1 cellular context compared by ENCODE assay signal in genomic region chr2:96685592-96686459, GRCh38.
TF ChIP-seq lines count a peak whose summit lies in the region.

No MANE protein-coding gene starts in this region.

TF ChIP-seq in HepG2, 621 proteins besides CTCF, POLR2A, EP300 and RAD21 (continued from another document and continues in another):
- TF ChIP-seq ZBTB49 (CRISPR knock-in tag; IDR thresholded peaks at IDR 0.05; ENCODE audit: borderline replicate concordance) (peak; percentile 50; the same call in 1 of the 2 replicates), BCL6 (CRISPR knock-in tag; IDR thresholded peaks at IDR 0.05) (peak; percentile 36), ZNF816 (CRISPR knock-in tag; IDR thresholded peaks at IDR 0.05; ENCODE audit: borderline replicate concordance) (no peak), MIER3 (CRISPR knock-in tag; IDR thresholded peaks at IDR 0.05; ENCODE audit: borderline replicate concordance) (peak; percentile 54; the same call in 1 of the 2 replicates), CBX5 (CRISPR knock-in tag; IDR thresholded peaks at IDR 0.05; ENCODE audit: borderline replicate concordance) (peak; percentile 78), SMAD1 (CRISPR knock-in tag; IDR thresholded peaks at IDR 0.05; ENCODE audit: borderline replicate concordance, low read depth) (peak; percentile 79), ZNF546 (CRISPR knock-in tag; conservative IDR thresholded peaks at IDR 0.05) (peak; percentile 78; the same call in 1 of the 2 replicates), MLX (CRISPR knock-in tag; IDR thresholded peaks at IDR 0.05) (0 out of 2 replicates have a peak, but pooled peaks have one; percentile 60), AFF4 (CRISPR knock-in tag; IDR thresholded peaks at IDR 0.05) (no peak), REPIN1 (CRISPR knock-in tag; IDR thresholded peaks at IDR 0.05; ENCODE audit: borderline replicate concordance, low read depth) (0 out of 2 replicates have a peak, but pooled peaks have one; percentile 40), ZNF704 (CRISPR knock-in tag; IDR thresholded peaks at IDR 0.05; ENCODE audit: borderline replicate concordance) (no peak), ZNF432 (CRISPR knock-in tag; IDR thresholded peaks at IDR 0.05; ENCODE audit: borderline replicate concordance) (no peak), ZNF607 (CRISPR knock-in tag; IDR thresholded peaks at IDR 0.05; ENCODE audit: borderline replicate concordance) (no peak; the same call in 1 of the 2 replicates), FUBP1 (CRISPR knock-in tag; IDR thresholded peaks at IDR 0.05; ENCODE audit: borderline replicate concordance) (no peak), NAIF1 (CRISPR knock-in tag; IDR thresholded peaks at IDR 0.05; ENCODE audit: borderline replicate concordance) (no peak), IKZF5 (CRISPR knock-in tag; IDR thresholded peaks at IDR 0.05) (no peak), RXRA (CRISPR knock-in tag; IDR thresholded peaks at IDR 0.05) (peak; percentile 94), ZGPAT (CRISPR knock-in tag; IDR thresholded peaks at IDR 0.05) (peak; percentile 33; the same call in 1 of the 2 replicates), ZNF777 (CRISPR knock-in tag; IDR thresholded peaks at IDR 0.05) (no peak), CHD2 (IDR thresholded peaks at IDR 0.05; ENCODE audit: low read depth, low read length) (no peak), ZNF605 (CRISPR knock-in tag; IDR thresholded peaks at IDR 0.05) (no peak), GMEB2 (CRISPR knock-in tag; IDR thresholded peaks at IDR 0.05; ENCODE audit: low read depth) (no peak), ZFY (CRISPR knock-in tag; IDR thresholded peaks at IDR 0.05) (peak; percentile 77), SMAD9 (CRISPR knock-in tag; IDR thresholded peaks at IDR 0.05) (no peak), HNRNPK (IDR thresholded peaks at IDR 0.05; ENCODE audit: low read depth, low read length, poor library complexity, severe bottlenecking) (no peak), ZNF180 (CRISPR knock-in tag; IDR thresholded peaks at IDR 0.05; ENCODE audit: borderline replicate concordance, low read depth) (no peak), IRF9 (CRISPR knock-in tag; IDR thresholded peaks at IDR 0.05; ENCODE audit: borderline replicate concordance) (peak; percentile 23; the same call in 1 of the 2 replicates), ARID4A (CRISPR knock-in tag; IDR thresholded peaks at IDR 0.05; ENCODE audit: borderline replicate concordance) (peak; percentile 72; the same call in 1 of the 2 replicates), KDM3A (CRISPR knock-in tag; IDR thresholded peaks at IDR 0.05; ENCODE audit: low read depth) (peak; percentile 62; the same call in 1 of the 2 replicates), ZNF136 (CRISPR knock-in tag; IDR thresholded peaks at IDR 0.05; ENCODE audit: low read depth) (no peak), ZFP82 (CRISPR knock-in tag; IDR thresholded peaks at IDR 0.05; ENCODE audit: borderline replicate concordance) (no peak), ZNF703 (CRISPR knock-in tag; IDR thresholded peaks at IDR 0.05; ENCODE audit: borderline replicate concordance) (no peak), RFX3 (CRISPR knock-in tag; IDR thresholded peaks at IDR 0.05) (no peak), FOXM1 (CRISPR knock-in tag; IDR thresholded peaks at IDR 0.05) (no peak)
